Comparison of ENCODE assay signal across 2 cellular contexts in genomic region chr5:109531262-109531661, GRCh38.
TF ChIP-seq lines count a peak whose summit lies in the region.

No MANE protein-coding gene starts in this region.

TF ChIP-seq in liver, 16 proteins besides CTCF, POLR2A, EP300 and RAD21 (continued from another document):
- TF ChIP-seq HNF4A (conservative IDR thresholded peaks at IDR 0.05) (peak; percentile 17 to 34), SP1 (IDR thresholded peaks at IDR 0.05) (peak; percentile 7), EGR1 (IDR thresholded peaks at IDR 0.05; ENCODE audit: low read depth in 2 of 2) (no peak), ATF3 (IDR thresholded peaks at IDR 0.05) (no peak), GABPA (IDR thresholded peaks at IDR 0.05 in 1 of 2, conservative IDR thresholded peaks at IDR 0.05 in 1 of 2) (no peak), ZBTB33 (IDR thresholded peaks at IDR 0.05) (no peak), RXRA (IDR thresholded peaks at IDR 0.05) (no peak)

TF ChIP-seq in HepG2, 621 proteins besides CTCF, POLR2A, EP300 and RAD21 (continued from another document):
- TF ChIP-seq REST (IDR thresholded peaks at IDR 0.05; ENCODE audit: borderline replicate concordance in 1 of 2, low read depth in 1 of 2, low read length in 2 of 2), result no peak
